In the genomic region with DNA sequence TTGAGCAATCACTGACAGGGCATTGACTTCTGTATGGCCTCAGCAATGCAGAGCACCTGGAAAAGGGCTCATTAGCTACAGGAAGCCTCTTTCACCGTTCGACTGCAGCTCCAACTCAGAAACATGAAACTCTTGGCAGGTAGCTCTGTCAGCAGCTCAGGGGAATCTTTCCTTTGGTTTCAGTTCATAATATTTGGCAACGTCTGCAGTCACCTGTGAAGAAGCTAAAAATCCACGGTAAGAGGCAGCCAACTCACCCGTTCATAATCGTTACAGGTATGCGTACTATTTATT, we compare ENCODE assay signal across 20 cellular contexts.
A peak's percentile ranks its signal among the peaks of the same experiment; 100 is the strongest.
DNase-seq lines count a peak whose midpoint lies in the region; ATAC-seq, FAIRE-seq and TF ChIP-seq lines count a peak whose summit lies in the region.
"Had no signal": no experiment of that assay in that cellular context is flagged by ENCODE, and none has a peak within 500 bp of the region (broad histone marks: within the 10 kb centered on the region; RNA-seq: fewer than 3 reads in every experiment).

No MANE protein-coding gene starts in this region.

- TF ChIP-seq POLR2A in H54 (IDR thresholded peaks at IDR 0.05; ENCODE audit: low read depth, low read length) (no peak), transverse colon (IDR thresholded peaks at IDR 0.05) (no peak)

- no peak overlapping the region for H3K4me3 Mint-ChIP-seq in nephron progenitor cell
- H3K4me3 Mint-ChIP-seq: neural progenitor cell; stimulated activated effector memory CD8-positive, alpha-beta T cell treated with anti-CD3 and anti-CD28 coated beads, Interleukin-12 subunit alpha, Interleukin-12 subunit beta, amount 100 ng/mL, for 72 hours had no signal

- in situ Hi-C loops in transverse colon (cut with MboI; ENCODE audit: low pct_ligation_motif_present in 1 of 4, low pct_unique_long_range_greater_than_20kb in 1 of 4, low sequenced_read_pairs in 3 of 4), result loop anchor here in 1 of 4 donors (25.0 kb wide), 1 partner anchor 981 kb away; no protein-coding TSS in a partner anchor

- no peaks in the 10 kb centered on the region for H3K36me3 Mint-ChIP-seq in nephron progenitor cell (ENCODE audit: low read depth)
- H3K36me3 Mint-ChIP-seq: neural progenitor cell; stimulated activated effector memory CD8-positive, alpha-beta T cell treated with anti-CD3 and anti-CD28 coated beads, Interleukin-12 subunit alpha, Interleukin-12 subunit beta, amount 100 ng/mL, for 72 hours had no signal

- no peaks in the 10 kb centered on the region for H3K27me3 Mint-ChIP-seq in nephron progenitor cell (ENCODE audit: low read depth, poor library complexity)

- H3K27me3 ChIP-seq in transverse colon, result no peaks in the 10 kb centered on the region
- H3K27me3 ChIP-seq: esophagus squamous epithelium, MG63, neural progenitor cell had no signal

- no peak for FAIRE-seq in H54 (lab: Jason Lieb, UNC)

- no peaks in the 10 kb centered on the region for H3K9me3 ChIP-seq in transverse colon
- H3K9me3 ChIP-seq: esophagus squamous epithelium, left ventricle myocardium inferior, MG63, thoracic aorta had no signal

- H3K9me3 Mint-ChIP-seq in nephron progenitor cell, result no peaks in the 10 kb centered on the region
- H3K9me3 Mint-ChIP-seq: neural progenitor cell; stimulated activated effector memory CD8-positive, alpha-beta T cell treated with anti-CD3 and anti-CD28 coated beads, Interleukin-12 subunit alpha, Interleukin-12 subunit beta, amount 100 ng/mL, for 72 hours had no signal

- H3K27ac Mint-ChIP-seq in nephron progenitor cell, result no peak overlapping the region
- H3K27ac Mint-ChIP-seq: neural progenitor cell; stimulated activated effector memory CD8-positive, alpha-beta T cell treated with anti-CD3 and anti-CD28 coated beads, Interleukin-12 subunit alpha, Interleukin-12 subunit beta, amount 100 ng/mL, for 72 hours had no signal

- TF ChIP-seq CTCF in epithelial cell of esophagus (IDR thresholded peaks at IDR 0.05; ENCODE audit: insufficient read depth, low read depth, low read length, missing control alignments), result no peak
- TF ChIP-seq CTCF in transverse colon (IDR thresholded peaks at IDR 0.05), result no peak
- TF ChIP-seq CTCF in nephron progenitor cell (IDR thresholded peaks at IDR 0.05), result no peak

- no peak overlapping the region for H3K27ac ChIP-seq in transverse colon
- H3K27ac ChIP-seq: esophagus squamous epithelium, left ventricle myocardium inferior, neural progenitor cell, thoracic aorta had no signal

- no peaks in the 10 kb centered on the region for H3K4me1 Mint-ChIP-seq in nephron progenitor cell
- H3K4me1 Mint-ChIP-seq: stimulated activated effector memory CD8-positive, alpha-beta T cell treated with anti-CD3 and anti-CD28 coated beads, Interleukin-12 subunit alpha, Interleukin-12 subunit beta, amount 100 ng/mL, for 72 hours had no signal

- no peaks in the 10 kb centered on the region for H3K36me3 ChIP-seq in transverse colon
- H3K36me3 ChIP-seq: esophagus squamous epithelium, left ventricle myocardium inferior, MG63, neural progenitor cell, thoracic aorta had no signal

- intact Hi-C loops in transverse colon (cut with DNase I; ENCODE audit: low total_unique reads), result no loop called here

- no peak for TF ChIP-seq EP300 in transverse colon (IDR thresholded peaks at IDR 0.05; ENCODE audit: low read depth)

- H3K4me1 ChIP-seq in transverse colon, result no peaks in the 10 kb centered on the region

- DNase-seq in COLO668 (lab: John Stamatoyannopoulos, UW; ENCODE audit: unreplicated experiment) (peak; percentile 18), NCI-H1092 treated with DMSO at 0.1 percent for 48 hours (lab: John Stamatoyannopoulos, UW) (peak; percentile 86), NCI-H510A (lab: John Stamatoyannopoulos, UW) (peak; percentile 14), epithelial cell of esophagus (ENCODE audit: low read depth) (peak; percentile 47), H54 (ENCODE audit: insufficient read length, low spot score) (no peak), transverse colon (no peak), nephron progenitor cell (no peak)
- DNase-seq: activated CD4-positive, alpha-beta T cell treated with anti-CD3 and anti-CD28 coated beads, Interleukin-2, amount 50 U/mL, for 4 hours; activated gamma-delta T cell; DMS53; esophagus squamous epithelium; left ventricle myocardium inferior; MG63; NCI-H446 treated with DMSO at 0.1 percent for 48 hours; Right ventricle myocardium superior; T-helper 1 cell had no signal

- ATAC-seq in HG02588 (IDR thresholded peaks at IDR 0.05; ENCODE audit: unreplicated experiment), result no peak
- ATAC-seq: stimulated activated effector memory CD8-positive, alpha-beta T cell treated with anti-CD3 and anti-CD28 coated beads, Interleukin-12 subunit alpha, Interleukin-12 subunit beta, amount 100 ng/mL, for 72 hours had no signal

- H3K4me3 ChIP-seq in epithelial cell of esophagus (ENCODE audit: low read length) (no peak overlapping the region), transverse colon (no peak overlapping the region)
- H3K4me3 ChIP-seq: left ventricle myocardium inferior, MG63, neural progenitor cell, thoracic aorta had no signal

- 73 to 81% methylated on average over 7 of the region's 7 CpGs for WGBS in transverse colon (ENCODE audit: low coverage in 1 of 2), 2 donors

Comparison
In these comparisons a context has a peak if more than half of its experiments do, and no peak if none do; other contexts are left out.
1. DNase-seq: peak in COLO668 (single experiment), NCI-H1092 treated with DMSO at 0.1 percent for 48 hours (single experiment), NCI-H510A (single experiment) and epithelial cell of esophagus (single experiment); none in H54 (single experiment), transverse colon (single experiment) and nephron progenitor cell (single experiment).